Comparison of ENCODE assay signal across 24 cellular contexts in genomic region chr7:13098161-13098560, GRCh38.
"Had no signal": no experiment of that assay in that cellular context is flagged by ENCODE, and none has a peak within 500 bp of the region (broad histone marks: within the 10 kb centered on the region; RNA-seq: fewer than 3 reads in every experiment).

No MANE protein-coding gene starts in this region.

- H3K9me3 ChIP-seq: colonic mucosa, esophagus muscularis mucosa, gastroesophageal sphincter, heart left ventricle, left lung, ovary, sigmoid colon, stomach, thyroid gland, vagina had no signal

- H2AFZ ChIP-seq: hepatocyte had no signal

- H3K27ac Mint-ChIP-seq: dendritic cell treated with granulocyte-macrophage colony-stimulating factor and Interleukin-4, amounts not matched to agents 40 ng/mL and 50 ng/mL, for 4 days; endodermal cell; naive thymus-derived CD8-positive, alpha-beta T cell; stimulated activated effector memory CD8-positive, alpha-beta T cell treated with anti-CD3 and anti-CD28 coated beads, Interleukin-12 subunit alpha, Interleukin-12 subunit beta, amount 100 ng/mL, for 72 hours had no signal

- H3K4me3 Mint-ChIP-seq: dendritic cell treated with granulocyte-macrophage colony-stimulating factor and Interleukin-4, amounts not matched to agents 40 ng/mL and 50 ng/mL, for 4 days; endodermal cell; naive thymus-derived CD8-positive, alpha-beta T cell; stimulated activated effector memory CD8-positive, alpha-beta T cell treated with anti-CD3 and anti-CD28 coated beads, Interleukin-12 subunit alpha, Interleukin-12 subunit beta, amount 100 ng/mL, for 72 hours had no signal

- H3K27ac ChIP-seq: colonic mucosa, esophagus muscularis mucosa, gastroesophageal sphincter, heart left ventricle, hepatocyte, left lung, ovary, sigmoid colon, stomach, thyroid gland, vagina had no signal

- ATAC-seq: gastroesophageal sphincter; heart left ventricle; left lung; naive thymus-derived CD8-positive, alpha-beta T cell had no signal

- H3K4me3 ChIP-seq: colonic mucosa, esophagus muscularis mucosa, gastroesophageal sphincter, heart left ventricle, hepatocyte, left lung, ovary, sigmoid colon, stomach, thyroid gland, vagina had no signal

- H3K9me3 Mint-ChIP-seq: dendritic cell treated with granulocyte-macrophage colony-stimulating factor and Interleukin-4, amounts not matched to agents 40 ng/mL and 50 ng/mL, for 4 days; naive thymus-derived CD8-positive, alpha-beta T cell; stimulated activated effector memory CD8-positive, alpha-beta T cell treated with anti-CD3 and anti-CD28 coated beads, Interleukin-12 subunit alpha, Interleukin-12 subunit beta, amount 100 ng/mL, for 72 hours had no signal

- H3K27me3 Mint-ChIP-seq: dendritic cell treated with granulocyte-macrophage colony-stimulating factor and Interleukin-4, amounts not matched to agents 40 ng/mL and 50 ng/mL, for 4 days had no signal

- H3K4me2 ChIP-seq: hepatocyte had no signal

- H3K36me3 ChIP-seq: colonic mucosa, esophagus muscularis mucosa, gastroesophageal sphincter, heart left ventricle, left lung, ovary, sigmoid colon, stomach, thyroid gland, vagina had no signal

- DNase-seq: colonic mucosa; effector CD8-positive, alpha-beta T cell; endodermal cell; foreskin keratinocyte; heart left ventricle; kidney; left lung; naive thymus-derived CD8-positive, alpha-beta T cell; occipital lobe; ovary; posterior cingulate gyrus; sigmoid colon; stimulated activated CD4-positive, alpha-beta T cell treated with anti-CD3 and anti-CD28 coated beads, Interleukin-2, amount 100 ng/mL, for 24 hours; stimulated activated CD4-positive, alpha-beta T cell treated with anti-CD3 and anti-CD28 coated beads, Interleukin-4, amount 100 ng/mL, for 24 hours; stimulated activated naive CD4-positive, alpha-beta T cell treated with Interleukin-2 at 50 U/mL for 16 hours; stomach; thyroid gland; trophoblast cell had no signal

- H3K27me3 ChIP-seq: colonic mucosa, esophagus muscularis mucosa, foreskin keratinocyte, gastroesophageal sphincter, heart left ventricle, hepatocyte, left lung, ovary, sigmoid colon, stomach, thyroid gland, vagina had no signal

- H3K4me1 Mint-ChIP-seq: endodermal cell had no signal

- H3K79me2 ChIP-seq: hepatocyte had no signal

- H3K4me1 ChIP-seq: colonic mucosa, esophagus muscularis mucosa, gastroesophageal sphincter, heart left ventricle, left lung, sigmoid colon, stomach, thyroid gland, vagina had no signal

- H3K36me3 Mint-ChIP-seq: naive thymus-derived CD8-positive, alpha-beta T cell; stimulated activated effector memory CD8-positive, alpha-beta T cell treated with anti-CD3 and anti-CD28 coated beads, Interleukin-12 subunit alpha, Interleukin-12 subunit beta, amount 100 ng/mL, for 72 hours had no signal
